Comparison of ENCODE assay signal across 1 cellular context in genomic region chr5:131610198-131611063, GRCh38.
A peak's percentile ranks its signal among the peaks of the same experiment; 100 is the strongest.
TF ChIP-seq lines count a peak whose summit lies in the region.

No MANE protein-coding gene starts in this region.

TF ChIP-seq in HepG2, 621 proteins besides CTCF, POLR2A, EP300 and RAD21 (continued from another document and continues in another):
- peak; percentile 60; the same call in 1 of the 2 replicates for TF ChIP-seq AHDC1 (CRISPR knock-in tag; IDR thresholded peaks at IDR 0.05; ENCODE audit: borderline replicate concordance)
- peak; percentile 82 for TF ChIP-seq ARID5B (CRISPR knock-in tag; IDR thresholded peaks at IDR 0.05)
- TF ChIP-seq HMG20B (CRISPR knock-in tag; conservative IDR thresholded peaks at IDR 0.05), result 0 out of 2 replicates have a peak, but pooled peaks have one; percentile 10
- TF ChIP-seq LCORL (IDR thresholded peaks at IDR 0.05), result no peak
- TF ChIP-seq LCORL (CRISPR knock-in tag; IDR thresholded peaks at IDR 0.05), result no peak; the same call in none of the 2 replicates
- TF ChIP-seq ZNF503 (CRISPR knock-in tag; IDR thresholded peaks at IDR 0.05), result peak; percentile 81
- TF ChIP-seq SALL1 (CRISPR knock-in tag; IDR thresholded peaks at IDR 0.05), result peak; percentile 40; the same call in 1 of the 2 replicates
- TF ChIP-seq ARID4A (CRISPR knock-in tag; IDR thresholded peaks at IDR 0.05; ENCODE audit: borderline replicate concordance), result peak; percentile 41; the same call in 1 of the 2 replicates
- TF ChIP-seq HNF4A (CRISPR knock-in tag; IDR thresholded peaks at IDR 0.05), result peak; percentile 78
- peak; percentile 83 for TF ChIP-seq NCOA2 (CRISPR knock-in tag; IDR thresholded peaks at IDR 0.05)
- no peak for TF ChIP-seq ZBTB8A (CRISPR knock-in tag; IDR thresholded peaks at IDR 0.05; ENCODE audit: borderline replicate concordance, low read depth)
- TF ChIP-seq PHF21A (CRISPR knock-in tag; IDR thresholded peaks at IDR 0.05), result peak; percentile 69
- peak; percentile 65; the same call in 1 of the 2 replicates for TF ChIP-seq ZNF441 (CRISPR knock-in tag; IDR thresholded peaks at IDR 0.05; ENCODE audit: borderline replicate concordance)
- TF ChIP-seq HMGXB4 (CRISPR knock-in tag; IDR thresholded peaks at IDR 0.05; ENCODE audit: borderline replicate concordance in 1 of 2, low read depth in 1 of 2), result peak in 1 of 2 experiments; percentile 63; a peak in 2 of 4 replicates
- 0 out of 2 replicates have a peak, but pooled peaks have one; percentile 57 for TF ChIP-seq RERE (CRISPR knock-in tag; IDR thresholded peaks at IDR 0.05; ENCODE audit: low read depth)
- no peak for TF ChIP-seq CSRNP1 (CRISPR knock-in tag; IDR thresholded peaks at IDR 0.05)
